ENCODE assay signal across 19 cellular contexts in genomic region chr12:19437996-19438395, GRCh38. TPM values are rescaled to one million over a fixed set of nuclear protein-coding genes. Genes with fewer than 3 reads are reported as not detected.
DNase-seq lines count a peak whose midpoint lies in the region; ATAC-seq and TF ChIP-seq lines count a peak whose summit lies in the region.
"Had no signal": no experiment of that assay in that cellular context is flagged by ENCODE, and none has a peak within 500 bp of the region (broad histone marks: within the 10 kb centered on the region; RNA-seq: fewer than 3 reads in every experiment).

No MANE protein-coding gene starts in this region.

- peaks cover 5% of the 10 kb centered on the region for H3K36me3 Mint-ChIP-seq in IgD-negative memory B cell
- H3K36me3 Mint-ChIP-seq in natural killer cell treated with Interleukin-12 subunit alpha and Interleukin-12 subunit beta and Interleukin-15 and Interleukin-18, amount 100 ng/mL, for 72 hours, result peaks cover 24% of the 10 kb centered on the region

- peaks cover 18% of the 10 kb centered on the region; the same call in 1 of the 2 replicates for H3K4me1 ChIP-seq in ES-I3 (ENCODE audit: insufficient read depth, low read length)

- no peak overlapping the region for H3K4me3 ChIP-seq in epithelial cell of esophagus (ENCODE audit: low read length)
- H3K4me3 ChIP-seq: ascending aorta, coronary artery, tibial artery had no signal

- H3K4me3 Mint-ChIP-seq in IgD-negative memory B cell, result peak overlapping the region in 1 of 4 donors; percentile 98
- H3K4me3 Mint-ChIP-seq in natural killer cell treated with Interleukin-12 subunit alpha and Interleukin-12 subunit beta and Interleukin-15 and Interleukin-18, amount 100 ng/mL, for 72 hours, result peak overlapping the region; percentile 9

- no peak for TF ChIP-seq CTCF in epithelial cell of esophagus (IDR thresholded peaks at IDR 0.05; ENCODE audit: insufficient read depth, low read depth, low read length, missing control alignments)

- H3K4me1 Mint-ChIP-seq in IgD-negative memory B cell, result peaks cover 17 to 28% (median 25%) of the 10 kb centered on the region in 3 donors
- peaks cover 45 to 53% of the 10 kb centered on the region in 2 donors for H3K4me1 Mint-ChIP-seq in natural killer cell treated with Interleukin-12 subunit alpha and Interleukin-12 subunit beta and Interleukin-15 and Interleukin-18, amount 100 ng/mL, for 72 hours (ENCODE audit: low read depth in 2 of 2)

- peak overlapping the region; percentile 36 for H3K9ac ChIP-seq in ES-I3 (ENCODE audit: low read depth, low read length)

- H3K27me3 Mint-ChIP-seq in IgD-negative memory B cell, result peaks cover 1% of the 10 kb centered on the region
- H3K27me3 Mint-ChIP-seq in natural killer cell treated with Interleukin-12 subunit alpha and Interleukin-12 subunit beta and Interleukin-15 and Interleukin-18, amount 100 ng/mL, for 72 hours, result no peaks in the 10 kb centered on the region
- H3K27me3 Mint-ChIP-seq: activated B cell treated with CpG ODN at 0.5 μM for 24 hours, B cell had no signal

- peak overlapping the region; percentile 25 to 95 (median 31) for H3K27ac Mint-ChIP-seq in IgD-negative memory B cell
- H3K27ac Mint-ChIP-seq in natural killer cell treated with Interleukin-12 subunit alpha and Interleukin-12 subunit beta and Interleukin-15 and Interleukin-18, amount 100 ng/mL, for 72 hours, result peak overlapping the region; percentile 96 to 99
- H3K27ac Mint-ChIP-seq: nephron progenitor cell had no signal

- DNase-seq in epithelial cell of esophagus (ENCODE audit: low read depth) (peak; percentile 30), NAMALWA (ENCODE audit: low spot score) (no peak), NCI-H345 (lab: John Stamatoyannopoulos, UW) (no peak)
- no peak for DNase-seq in natural killer cell treated with Interleukin-12 subunit alpha and Interleukin-12 subunit beta and Interleukin-15 and Interleukin-18, amount 100 ng/mL, for 72 hours (ENCODE audit: low spot score)
- DNase-seq: activated B cell treated with CpG ODN at 0.5 μM for 24 hours; activated effector memory CD4-positive, alpha-beta T cell treated with anti-CD3 and anti-CD28 coated beads, Interleukin-2, amount 50 U/mL, for 16 hours; NCI-H1694 treated with DMSO at 0.1 percent for 48 hours; NCI-H226; nephron progenitor cell; stimulated activated naive CD4-positive, alpha-beta T cell; tibial artery had no signal

- no peak for ATAC-seq in natural killer cell treated with Interleukin-12 subunit alpha and Interleukin-12 subunit beta and Interleukin-15 and Interleukin-18, amount 100 ng/mL, for 72 hours
- ATAC-seq in GM18519 (IDR thresholded peaks at IDR 0.05; ENCODE audit: low FRiP score, unreplicated experiment) (no peak), HG03175 (IDR thresholded peaks at IDR 0.05; ENCODE audit: unreplicated experiment) (no peak)
- ATAC-seq: HCT116 had no signal

- no peaks in the 10 kb centered on the region for H3K9me3 Mint-ChIP-seq in IgD-negative memory B cell
- H3K9me3 Mint-ChIP-seq in natural killer cell treated with Interleukin-12 subunit alpha and Interleukin-12 subunit beta and Interleukin-15 and Interleukin-18, amount 100 ng/mL, for 72 hours, result no peaks in the 10 kb centered on the region
- H3K9me3 Mint-ChIP-seq: activated B cell treated with CpG ODN at 0.5 μM for 24 hours had no signal

- no peaks in the 10 kb centered on the region for H3K36me3 ChIP-seq in ES-I3 (ENCODE audit: insufficient read depth, low read length)
- H3K36me3 ChIP-seq: ascending aorta had no signal

- no peaks in the 10 kb centered on the region for H3K9me3 ChIP-seq in ES-I3 (ENCODE audit: control insufficient read depth, insufficient read depth, low read length)
- H3K9me3 ChIP-seq: ascending aorta, tibial artery had no signal

RNA-seq across cellular contexts. Expression of gene AEBP2, which starts 1.3 kb away (rescaled TPM):
- 8.7 TPM for polyA plus RNA-seq in IgD-negative memory B cell
- 10 to 100 TPM; 66.3 to 95.2 TPM for total RNA-seq in natural killer cell treated with Interleukin-12 subunit alpha and Interleukin-12 subunit beta and Interleukin-15 and Interleukin-18, amount 100 ng/mL, for 72 hours
